21 cellular contexts compared by ENCODE assay signal in genomic region chr6:157150076-157150475, GRCh38.
DNase-seq lines count a peak whose midpoint lies in the region; ATAC-seq, FAIRE-seq and TF ChIP-seq lines count a peak whose summit lies in the region.
"Had no signal": no experiment of that assay in that cellular context is flagged by ENCODE, and none has a peak within 500 bp of the region (broad histone marks: within the 10 kb centered on the region; RNA-seq: fewer than 3 reads in every experiment).

No MANE protein-coding gene starts in this region.

- H3K9me3 ChIP-seq in A549: no peaks in the 10 kb centered on the region
- H3K9me3 ChIP-seq in IMR-90 (ENCODE audit: control insufficient read depth, insufficient read depth, low read length): no peaks in the 10 kb centered on the region
- H3K9me3 ChIP-seq: tibial nerve had no signal

- H3K4ac ChIP-seq in IMR-90 (ENCODE audit: low read depth, low read length): peak overlapping the region; percentile 87; the same call in 1 of the 2 replicates

- ATAC-seq in A549 (no peak), IMR-90 (ENCODE audit: low read depth) (peak; percentile 28)
- ATAC-seq: HepG2; left lobe of liver; stimulated activated effector memory CD8-positive, alpha-beta T cell treated with anti-CD3 and anti-CD28 coated beads, Interleukin-12 subunit alpha, Interleukin-12 subunit beta, amount 100 ng/mL, for 72 hours; T-cell had no signal

- TF ChIP-seq CTCF in A549 (IDR thresholded peaks at IDR 0.05): no peak
- no peak for TF ChIP-seq CTCF in IMR-90 (conservative IDR thresholded peaks at IDR 0.05; ENCODE audit: low read depth, low read length)

- intact Hi-C loops in IMR-90 (cut with micrococcal nuclease): no loop called here

- no peak overlapping the region for H2AK9ac ChIP-seq in IMR-90 (replicated peaks; ENCODE audit: low read depth, low read length, poor library complexity)

- no peak overlapping the region for H4K5ac ChIP-seq in IMR-90 (ENCODE audit: low read depth, low read length)

- peak overlapping the region; percentile 63; the same call in 1 of the 2 replicates for H3K23ac ChIP-seq in IMR-90 (ENCODE audit: low read depth, low read length)

- H3K4me3 ChIP-seq in A549: no peak overlapping the region
- H3K4me3 ChIP-seq in IMR-90 (ENCODE audit: insufficient read depth, low read depth, low read length): no peak overlapping the region
- H3K4me3 ChIP-seq: tibial nerve had no signal

- dilution Hi-C loops in IMR-90 (cut with HindIII; ENCODE audit: low sequenced_read_pairs, unreplicated experiment): no loop called here

- H3K27ac ChIP-seq in A549 (peak overlapping the region; percentile 76 to 78; a peak in 5 of 6 replicates), IMR-90 (ENCODE audit: insufficient read depth, low read length) (peak overlapping the region; percentile 78; the same call in 1 of the 2 replicates), substantia nigra (ENCODE audit: low read depth, low read length, poor library complexity, severe bottlenecking) (no peak overlapping the region)
- H3K27ac ChIP-seq: parathyroid adenoma had no signal

- H4K8ac ChIP-seq in IMR-90 (ENCODE audit: low read depth in 2 of 2, low read length in 2 of 2): peak overlapping the region; percentile 64 to 76

- no peak for FAIRE-seq in A549 (lab: Jason Lieb, UNC)
- FAIRE-seq: A204.1, HepG2 had no signal

- in situ Hi-C loops in IMR-90 (cut with MboI; ENCODE audit: low sequenced_read_pairs): no loop called here

- H3K4me2 ChIP-seq in A549 (no peak overlapping the region), IMR-90 (ENCODE audit: low read depth, low read length) (peak overlapping the region; percentile 63)

- CTCF ChIA-PET in A549 (lab: Yijun Ruan, JAX): interaction anchor here (2.8 kb wide), 1 partner anchor 34 kb away, joined by 7 read pairs; no protein-coding TSS in a partner anchor
- CTCF ChIA-PET in IMR-90 (lab: Yijun Ruan, JAX): interaction anchor here (1.0 kb wide), 1 partner anchor 30 kb away, joined by 3 read pairs; no protein-coding TSS in a partner anchor

- peaks cover 11 to 25% of the 10 kb centered on the region in 2 experiments for H3K79me1 ChIP-seq in IMR-90 (ENCODE audit: low read depth in 1 of 2, low read length in 2 of 2)

- TF ChIP-seq POLR2A in A549 (IDR thresholded peaks at IDR 0.05; ENCODE audit: low read length): no peak
- peak; percentile 46; the same call in 1 of the 2 replicates for TF ChIP-seq POLR2A in IMR-90 (IDR thresholded peaks at IDR 0.05; ENCODE audit: low read depth, low read length)

- POLR2A ChIA-PET in A549 (lab: Yijun Ruan, JAX): no interaction called here
- POLR2A ChIA-PET in IMR-90 (lab: Charles Lee; ENCODE audit: unreplicated experiment): no interaction called here

- H3K4me1 ChIP-seq in A549 (peaks cover 48% of the 10 kb centered on the region), IMR-90 (ENCODE audit: control insufficient read depth, insufficient read depth, low read length) (peaks cover 31% of the 10 kb centered on the region)

- TF ChIP-seq RAD21 in A549 (conservative IDR thresholded peaks at IDR 0.05 in 1 of 2, IDR thresholded peaks at IDR 0.05 in 1 of 2) (no peak), IMR-90 (IDR thresholded peaks at IDR 0.05; ENCODE audit: low read length) (no peak)

- H3K18ac ChIP-seq in IMR-90 (ENCODE audit: low read depth, low read length): peak overlapping the region; percentile 69; the same call in 1 of the 2 replicates

- peaks cover 7% of the 10 kb centered on the region for H3K36me3 ChIP-seq in IMR-90 (ENCODE audit: control insufficient read depth, insufficient read depth, low read length)

- H2AK5ac ChIP-seq in IMR-90 (ENCODE audit: low read depth, low read length): no peak overlapping the region

- no peaks in the 10 kb centered on the region; the same call in 1 of the 2 replicates for H4K20me1 ChIP-seq in IMR-90 (ENCODE audit: insufficient read depth, low read length)

- H3K9me1 ChIP-seq in IMR-90 (ENCODE audit: insufficient read depth, low read length): peaks cover 23% of the 10 kb centered on the region

- H2BK120ac ChIP-seq in IMR-90 (ENCODE audit: low read depth, low read length): peak overlapping the region; percentile 87

- no peak for TF ChIP-seq EP300 in A549 (IDR thresholded peaks at IDR 0.05)

- peak overlapping the region; percentile 78; the same call in 1 of the 2 replicates for H4K91ac ChIP-seq in IMR-90 (ENCODE audit: insufficient read depth, low read depth, low read length)

- BruUV-seq in IMR-90 (replicated peaks; lab: Mats Ljungman, UMichigan): no TSS peak

- peak overlapping the region; percentile 49 for H3K56ac ChIP-seq in IMR-90 (ENCODE audit: extremely low read depth, insufficient read depth, low read length)

- H3K9ac ChIP-seq in IMR-90 (ENCODE audit: low read depth, low read length): no peak overlapping the region; the same call in 1 of the 2 replicates
- H3K9ac ChIP-seq: parathyroid adenoma had no signal

- 91% methylated on average over 6 of the region's 6 CpGs for WGBS in A549 (ENCODE audit: missing lambda C conversion rate)
- WGBS in IMR-90 (ENCODE audit: extremely low coverage in 2 of 2, insufficient read length in 1 of 2), 2 experiments: 25% methylated on average over 4 of the region's 6 CpGs; no CpG with 5 or more reads in 1 of the 2 experiments

- DNase-seq in A549 (ENCODE audit: low read depth in 1 of 2, low spot score in 1 of 2): no peak
- peak; percentile 96 for DNase-seq in IMR-90
- peak; percentile 82 for DNase-seq in astrocyte of the hippocampus (ENCODE audit: low read depth, low spot score)
- DNase-seq in foreskin melanocyte: peak; percentile 32
- DNase-seq in epidermal melanocyte (ENCODE audit: insufficient read length, low spot score): no peak
- DNase-seq in NCI-H524 (lab: John Stamatoyannopoulos, UW): no peak
- DNase-seq in substantia nigra (lab: John Stamatoyannopoulos, UW): no peak
- DNase-seq in A172 (ENCODE audit: low spot score): no peak
- DNase-seq: activated B cell treated with CpG ODN at 0.5 μM for 24 hours; CD4-positive, alpha-beta T cell; DMS79 treated with DMSO at 0.1 percent for 48 hours; foreskin fibroblast; NCI-H748 treated with DMSO at 0.1 percent for 48 hours; RPMI8226; T-cell had no signal

- peak overlapping the region; percentile 64; the same call in 1 of the 2 replicates for H3K14ac ChIP-seq in IMR-90 (replicated peaks; ENCODE audit: low read depth, low read length)

- peak overlapping the region; percentile 81 for H2BK20ac ChIP-seq in IMR-90 (ENCODE audit: low read depth, low read length)

- H2BK5ac ChIP-seq in IMR-90 (ENCODE audit: low read depth, low read length, poor library complexity, severe bottlenecking): peak overlapping the region; percentile 99

- no peaks in the 10 kb centered on the region for H3K27me3 ChIP-seq in IMR-90 (ENCODE audit: control insufficient read depth, insufficient read depth, low read length)
- H3K27me3 ChIP-seq: tibial nerve had no signal

- peak overlapping the region; percentile 52; the same call in 1 of the 3 replicates for H2BK15ac ChIP-seq in IMR-90 (ENCODE audit: low read depth, low read length)

- no peak overlapping the region for H2AFZ ChIP-seq in IMR-90 (replicated peaks; ENCODE audit: low read length, poor library complexity)
- H2AFZ ChIP-seq: parathyroid adenoma had no signal

TF ChIP-seq in A549, 52 proteins besides CTCF, POLR2A, EP300 and RAD21 (continues in another document):
- TF ChIP-seq FOSL2 (IDR thresholded peaks at IDR 0.05): no peak
- no peak for TF ChIP-seq FOSL2 (CRISPR knock-in tag; IDR thresholded peaks at IDR 0.05)
- no peak for TF ChIP-seq ZSCAN20 (CRISPR knock-in tag; IDR thresholded peaks at IDR 0.05)
- no peak for TF ChIP-seq NR3C1 (IDR thresholded peaks at IDR 0.05)
- TF ChIP-seq HOXB13 (CRISPR knock-in tag; IDR thresholded peaks at IDR 0.05; ENCODE audit: low read depth): no peak
- no peak for TF ChIP-seq SREBF2 (IDR thresholded peaks at IDR 0.05)
- TF ChIP-seq PBX3 (IDR thresholded peaks at IDR 0.05): no peak
- TF ChIP-seq HDAC2 (IDR thresholded peaks at IDR 0.05): no peak
- no peak for TF ChIP-seq NFE2L2 (conservative IDR thresholded peaks at IDR 0.05; ENCODE audit: low read length)
- TF ChIP-seq GATA3 (IDR thresholded peaks at IDR 0.05; ENCODE audit: borderline replicate concordance): no peak

TF ChIP-seq in IMR-90, 13 proteins besides CTCF, POLR2A, EP300 and RAD21:
- TF ChIP-seq FOS (IDR thresholded peaks at IDR 0.05; ENCODE audit: low read depth, low read length) (peak; percentile 93), MAZ (IDR thresholded peaks at IDR 0.05; ENCODE audit: borderline replicate concordance, low read depth, low read length) (no peak; the same call in 1 of the 2 replicates), SMC3 (IDR thresholded peaks at IDR 0.05; ENCODE audit: low read depth, low read length) (no peak), MXI1 (IDR thresholded peaks at IDR 0.05; ENCODE audit: borderline replicate concordance, low read depth, low read length) (no peak), USF2 (IDR thresholded peaks at IDR 0.05; ENCODE audit: low read depth, low read length) (peak; percentile 34; the same call in 1 of the 2 replicates), NFE2L2 (IDR thresholded peaks at IDR 0.05; ENCODE audit: low read depth, low read length) (no peak), ELK1 (IDR thresholded peaks at IDR 0.05; ENCODE audit: borderline replicate concordance, low read depth, low read length) (no peak), CEBPB (IDR thresholded peaks at IDR 0.05; ENCODE audit: low read depth, low read length) (peak; percentile 84), RFX5 (IDR thresholded peaks at IDR 0.05; ENCODE audit: low read depth, low read length) (no peak), BHLHE40 (IDR thresholded peaks at IDR 0.05; ENCODE audit: low read depth, low read length) (peak; percentile 95), RCOR1 (IDR thresholded peaks at IDR 0.05; ENCODE audit: insufficient replicate concordance, low read length) (no peak), MAFK (IDR thresholded peaks at IDR 0.05; ENCODE audit: low read depth, low read length) (no peak)

Comparison
In these comparisons a context has a peak if more than half of its experiments do, and no peak if none do; other contexts are left out.
1. DNase-seq: peak in IMR-90 (single experiment), astrocyte of the hippocampus (single experiment) and foreskin melanocyte (single experiment); none in A549 (0 of 2), epidermal melanocyte (single experiment), NCI-H524 (0 of 2), substantia nigra (0 of 49) and A172 (single experiment).